ENCODE assay signal across 18 cellular contexts in genomic region chr5:56346044-56346710, GRCh38.
DNase-seq lines count a peak whose midpoint lies in the region; ATAC-seq and TF ChIP-seq lines count a peak whose summit lies in the region.
"Had no signal": no experiment of that assay in that cellular context is flagged by ENCODE, and none has a peak within 500 bp of the region (broad histone marks: within the 10 kb centered on the region; RNA-seq: fewer than 3 reads in every experiment).

No MANE protein-coding gene starts in this region.

- ATAC-seq in GM18511 (IDR thresholded peaks at IDR 0.05; ENCODE audit: unreplicated experiment), result no peak

- H4K20me1 ChIP-seq in hepatocyte (ENCODE audit: insufficient read depth, poor library complexity, severe bottlenecking), result no peaks in the 10 kb centered on the region

- H3K4me3 ChIP-seq in ACC112 (ENCODE audit: low read depth, low read length) (no peak overlapping the region), SJCRH30 (no peak overlapping the region), hepatocyte (no peak overlapping the region), left ventricle myocardium inferior (no peak overlapping the region)

- H3K9me2 ChIP-seq in hepatocyte (replicated peaks; ENCODE audit: insufficient read depth), result no peaks in the 10 kb centered on the region

- H3K79me2 ChIP-seq in ACC112 (ENCODE audit: control insufficient read depth, insufficient read depth, low read length, unreplicated experiment) (no peaks in the 10 kb centered on the region), hepatocyte (no peaks in the 10 kb centered on the region)

- H3K9me3 ChIP-seq in SJCRH30 (replicated peaks) (no peaks in the 10 kb centered on the region), hepatocyte (ENCODE audit: low read depth) (no peaks in the 10 kb centered on the region), left ventricle myocardium inferior (replicated peaks) (no peaks in the 10 kb centered on the region)
- H3K9me3 ChIP-seq: BE2C had no signal

- H3K4me2 ChIP-seq in hepatocyte, result no peak overlapping the region

- H3K27ac ChIP-seq in ACC112 (ENCODE audit: low read depth, low read length), result peak overlapping the region; percentile 54
- peak overlapping the region; percentile 88 for H3K27ac ChIP-seq in SJCRH30
- H3K27ac ChIP-seq in hepatocyte, result peak overlapping the region; percentile 17
- no peak overlapping the region for H3K27ac ChIP-seq in left ventricle myocardium inferior (replicated peaks)

- intact Hi-C loops in left ventricle myocardium inferior (cut with micrococcal nuclease), result no loop called here

- WGBS in hepatocyte (ENCODE audit: low lambda C conversion rate, missing lambda C conversion rate), result 88% methylated on average over 5 of the region's 5 CpGs

- H2AFZ ChIP-seq in ACC112 (ENCODE audit: low read length, unreplicated experiment) (no peak overlapping the region), hepatocyte (no peak overlapping the region)

- H3K27me3 ChIP-seq in ACC112 (ENCODE audit: insufficient read depth, low read length), result no peaks in the 10 kb centered on the region
- no peaks in the 10 kb centered on the region for H3K27me3 ChIP-seq in SJCRH30
- H3K27me3 ChIP-seq in hepatocyte, result no peaks in the 10 kb centered on the region
- no peaks in the 10 kb centered on the region for H3K27me3 ChIP-seq in left ventricle myocardium inferior (ENCODE audit: low read depth)
- H3K27me3 ChIP-seq: BE2C had no signal

- TF ChIP-seq CTCF in hepatocyte (IDR thresholded peaks at IDR 0.05; ENCODE audit: poor library complexity), result no peak
- TF ChIP-seq CTCF in left ventricle myocardium inferior (IDR thresholded peaks at IDR 0.05; ENCODE audit: borderline replicate concordance), result no peak

- DNase-seq in ELR (ENCODE audit: low read depth) (peak; percentile 42), SJCRH30 (peak; percentile 13 to 34), hepatocyte (ENCODE audit: low spot score) (no peak), left ventricle myocardium inferior (no peak), erythroblast (lab: John Stamatoyannopoulos, UW) (no peak), cerebellum (ENCODE audit: low spot score) (no peak)
- DNase-seq: BE2C; CD4-positive, alpha-beta memory T cell; DND-41; MV-4-11; NCI-H1436; NCI-H2081 treated with DMSO at 0.1 percent for 48 hours; NCI-H2227 treated with DMSO at 0.1 percent for 48 hours; NCI-H526 treated with DMSO at 0.1 percent for 48 hours; NK-92 treated with Interleukin-12 subunit alpha and Interleukin-12 subunit beta, amount 100 ng/mL, for 24 hours; SHP77 had no signal

- no peak for TF ChIP-seq POLR2A in erythroblast (IDR thresholded peaks at IDR 0.05; ENCODE audit: low read length)

- H3K4me1 ChIP-seq in ACC112 (ENCODE audit: control insufficient read depth, insufficient read depth, low read length, unreplicated experiment), result peaks cover 38% of the 10 kb centered on the region
- H3K4me1 ChIP-seq in SJCRH30, result peaks cover 48% of the 10 kb centered on the region
- peaks cover 10% of the 10 kb centered on the region for H3K4me1 ChIP-seq in hepatocyte (ENCODE audit: insufficient read depth)
- peaks cover 19% of the 10 kb centered on the region for H3K4me1 ChIP-seq in left ventricle myocardium inferior

- H3K36me3 ChIP-seq in ACC112 (ENCODE audit: insufficient read depth, low read length), result no peaks in the 10 kb centered on the region
- H3K36me3 ChIP-seq in SJCRH30, result no peaks in the 10 kb centered on the region
- no peaks in the 10 kb centered on the region for H3K36me3 ChIP-seq in hepatocyte (replicated peaks; ENCODE audit: insufficient read depth, low read depth)
- H3K36me3 ChIP-seq in left ventricle myocardium inferior, result no peaks in the 10 kb centered on the region
- H3K36me3 ChIP-seq: BE2C had no signal

Comparison
In these comparisons a context has a peak if more than half of its experiments do, and no peak if none do; other contexts are left out.
1. DNase-seq: peak in ELR (single experiment) and SJCRH30 (2 of 2); none in hepatocyte (single experiment), left ventricle myocardium inferior (single experiment), erythroblast (0 of 2) and cerebellum (single experiment).